In the genomic region with DNA sequence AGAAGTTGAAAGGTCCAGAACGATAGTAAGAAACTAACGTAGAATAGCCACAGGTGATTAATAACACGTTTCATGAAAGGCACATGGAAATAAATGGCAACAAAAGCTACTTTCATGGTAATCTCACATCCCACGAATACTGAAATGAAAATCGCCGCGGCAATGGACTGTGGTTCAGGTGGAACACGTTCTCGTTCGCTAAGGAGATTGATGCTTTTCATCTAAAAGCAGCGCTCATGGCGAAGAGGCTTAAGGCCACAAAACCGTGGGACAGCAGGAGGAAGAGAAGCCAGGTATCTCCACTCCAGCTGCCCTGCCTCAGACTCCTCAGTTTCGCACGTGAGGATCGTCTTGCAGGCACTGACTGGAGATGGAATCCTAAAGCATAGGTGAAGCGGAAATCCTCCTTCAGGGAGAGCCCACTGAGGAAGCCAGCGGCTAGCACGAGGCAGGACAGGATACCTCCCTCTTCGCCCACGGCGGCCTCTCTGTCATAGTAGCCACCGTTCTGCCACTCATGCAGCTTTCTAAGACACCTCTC, we compare ENCODE assay signal across 8 cellular contexts. TPM values are rescaled to one million over a fixed set of nuclear protein-coding genes. Genes with fewer than 3 reads are reported as not detected.
DNase-seq lines count a peak whose midpoint lies in the region; ATAC-seq and TF ChIP-seq lines count a peak whose summit lies in the region.

No MANE protein-coding gene starts in this region.

- peak; percentile 7 for DNase-seq in GM10266 (ENCODE audit: extremely low spot score)
- DNase-seq in MG63 = no peak
- DNase-seq in activated naive CD4-positive, alpha-beta T cell treated with anti-CD3 and anti-CD28 coated beads, Interleukin-2, amount 50 U/mL, for 16 hours = peak; percentile 30
- no peak for DNase-seq in hepatocyte (ENCODE audit: low spot score)
- DNase-seq in smooth muscle cell (lab: John Stamatoyannopoulos, UW; ENCODE audit: unreplicated experiment) = no peak
- no peak for DNase-seq in cortex of kidney (lab: John Stamatoyannopoulos, UW)
- no peak for DNase-seq in MV-4-11 (lab: John Stamatoyannopoulos, UW)

- H3K4me2 ChIP-seq in hepatocyte (peak overlapping the region; percentile 97), smooth muscle cell (peak overlapping the region; percentile 97)

- H3K4me3 ChIP-seq in MG63 (peak overlapping the region; percentile 46), hepatocyte (peak overlapping the region; percentile 18), smooth muscle cell (peak overlapping the region; percentile 84)

- H3F3A ChIP-seq in smooth muscle cell (ENCODE audit: low read depth) = peaks cover 4% of the 10 kb centered on the region

- 8% methylated on average over 23 of the region's 23 CpGs for WGBS in hepatocyte (ENCODE audit: low lambda C conversion rate, missing lambda C conversion rate)
- 11% methylated on average over 23 of the region's 23 CpGs for WGBS in smooth muscle cell (ENCODE audit: low lambda C conversion rate)

- H2AFZ ChIP-seq in hepatocyte (peak overlapping the region; percentile 92), smooth muscle cell (ENCODE audit: low read depth) (peak overlapping the region; percentile 100)

- peak; percentile 20 for ATAC-seq in GM21717 (IDR thresholded peaks at IDR 0.05; ENCODE audit: unreplicated experiment)

- H3K9ac ChIP-seq in smooth muscle cell (ENCODE audit: low read depth) = peak overlapping the region; percentile 32

- TF ChIP-seq CTCF in GM10266 (IDR thresholded peaks at IDR 0.05; ENCODE audit: control insufficient read depth, insufficient read depth, low read depth, missing control alignments) (no peak), hepatocyte (IDR thresholded peaks at IDR 0.05; ENCODE audit: poor library complexity) (no peak), smooth muscle cell (IDR thresholded peaks at IDR 0.05; ENCODE audit: borderline replicate concordance, insufficient read depth, poor library complexity, severe bottlenecking) (no peak)

- no peaks in the 10 kb centered on the region for H3K36me3 ChIP-seq in MG63
- no peaks in the 10 kb centered on the region for H3K36me3 ChIP-seq in hepatocyte (replicated peaks; ENCODE audit: insufficient read depth, low read depth)
- no peaks in the 10 kb centered on the region for H3K36me3 ChIP-seq in smooth muscle cell (ENCODE audit: low read depth)

- H4K20me1 ChIP-seq in hepatocyte (ENCODE audit: insufficient read depth, poor library complexity, severe bottlenecking) = peaks cover 18% of the 10 kb centered on the region
- H4K20me1 ChIP-seq in smooth muscle cell (ENCODE audit: low read depth) = peaks cover 28% of the 10 kb centered on the region

- H3K9me3 ChIP-seq in MG63 (no peaks in the 10 kb centered on the region), hepatocyte (ENCODE audit: low read depth) (no peaks in the 10 kb centered on the region), smooth muscle cell (replicated peaks; ENCODE audit: low read depth) (no peaks in the 10 kb centered on the region)

- peaks cover 11% of the 10 kb centered on the region for H3K4me1 ChIP-seq in hepatocyte (ENCODE audit: insufficient read depth)
- H3K4me1 ChIP-seq in smooth muscle cell (ENCODE audit: low read depth) = peaks cover 6% of the 10 kb centered on the region

- H3K27me3 ChIP-seq in MG63 (peaks cover 13% of the 10 kb centered on the region), hepatocyte (no peaks in the 10 kb centered on the region), smooth muscle cell (ENCODE audit: low read depth) (peaks cover 22% of the 10 kb centered on the region)

- H3K9me2 ChIP-seq in hepatocyte (replicated peaks; ENCODE audit: insufficient read depth) = no peaks in the 10 kb centered on the region

- H3K27ac ChIP-seq in hepatocyte = peak overlapping the region; percentile 88
- peak overlapping the region; percentile 37 for H3K27ac ChIP-seq in smooth muscle cell (ENCODE audit: low read depth)

- peaks cover 29% of the 10 kb centered on the region for H3K79me2 ChIP-seq in hepatocyte
- H3K79me2 ChIP-seq in smooth muscle cell (ENCODE audit: low read depth) = peaks cover 24% of the 10 kb centered on the region

RNA-seq across cellular contexts. Expression of a gene that starts 0.7 kb away (rescaled TPM):
- total RNA-seq in MG63 (2014; rRNA removed; shearing (Covaris generic); ENCODE audit: low replicate concordance) = 0.07 TPM in 1 of 2 replicates, not detected in the other
- total RNA-seq in hepatocyte (9.3 and 15.4 TPM in 2 replicates), smooth muscle cell (11.2 and 18.9 TPM in 2 replicates)
- polyA plus RNA-seq in hepatocyte (10.7 and 14.8 TPM in 2 replicates), smooth muscle cell (7.4 and 8.6 TPM in 2 replicates)

RNA-seq across cellular contexts. Expression of a gene that starts 21.1 kb away (rescaled TPM):
- not detected in 2 replicates for total RNA-seq in MG63 (2014; rRNA removed; shearing (Covaris generic); ENCODE audit: low replicate concordance)
- total RNA-seq in hepatocyte (not detected in 2 replicates), smooth muscle cell (not detected in 2 replicates)
- polyA plus RNA-seq in hepatocyte (not detected in 2 replicates), smooth muscle cell (not detected in 2 replicates)

Comparison
In these comparisons a context has a peak if more than half of its experiments do, and no peak if none do; other contexts are left out.
1. DNase-seq: peak in GM10266 (single experiment) and activated naive CD4-positive, alpha-beta T cell treated with anti-CD3 and anti-CD28 coated beads, Interleukin-2, amount 50 U/mL, for 16 hours (single experiment); none in MG63 (single experiment), hepatocyte (single experiment), smooth muscle cell (single experiment), cortex of kidney (single experiment) and MV-4-11 (single experiment).
2. H3K4me3 ChIP-seq: peak in every context shown above with its lines; median percentile 84 in smooth muscle cell; 46 in MG63; 18 in hepatocyte.